8 cellular contexts compared by ENCODE assay signal in the genomic region with DNA sequence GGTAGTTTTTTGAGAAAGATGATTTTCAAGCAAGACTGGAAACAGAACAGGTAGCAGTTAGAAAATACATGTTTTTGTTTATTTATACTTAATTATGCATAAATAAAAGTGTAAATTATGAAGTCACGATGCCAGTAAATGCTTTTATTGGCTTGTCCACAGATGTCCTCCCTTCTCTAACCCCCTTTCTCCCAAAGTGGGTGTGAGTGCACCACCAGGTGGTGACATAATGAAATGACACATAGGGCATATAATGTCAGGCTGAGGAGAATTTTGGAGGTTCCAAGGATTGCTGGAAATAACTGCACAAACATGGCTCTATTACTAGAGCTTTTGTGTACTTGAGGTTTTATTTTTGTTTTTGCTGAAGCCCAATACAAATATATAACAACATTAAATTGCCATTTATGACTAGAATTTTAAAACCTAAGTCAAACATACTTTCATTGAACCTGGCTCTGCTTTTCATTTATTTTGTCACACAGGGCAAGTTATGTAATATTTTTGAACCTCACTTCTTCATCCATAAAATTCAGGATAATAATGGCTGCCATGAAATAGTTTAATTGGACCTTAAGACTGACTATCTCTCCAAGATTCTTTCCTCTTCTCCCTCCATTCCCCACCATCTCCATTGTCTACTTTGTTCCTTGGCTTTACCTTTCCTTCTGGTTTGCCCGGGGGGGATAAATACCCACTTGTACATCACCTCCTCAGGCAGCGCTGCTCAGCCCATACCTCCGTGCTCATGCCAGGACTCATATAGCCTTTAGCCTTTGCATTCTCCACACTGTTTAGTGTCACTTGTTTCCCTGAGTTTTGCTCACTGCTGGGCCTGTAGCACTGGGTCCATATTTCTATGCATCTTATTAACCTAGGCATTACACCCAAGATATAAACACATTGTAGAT.
A peak's percentile ranks its signal among the peaks of the same experiment; 100 is the strongest.
DNase-seq lines count a peak whose midpoint lies in the region; ATAC-seq, FAIRE-seq and TF ChIP-seq lines count a peak whose summit lies in the region.

No MANE protein-coding gene starts in this region.

- H3K4me1 ChIP-seq in upper lobe of right lung: no peaks in the 10 kb centered on the region

- H3K9me3 ChIP-seq in MG63 (no peaks in the 10 kb centered on the region), upper lobe of right lung (no peaks in the 10 kb centered on the region)

- H3K27ac ChIP-seq in upper lobe of right lung: no peak overlapping the region

- no peaks in the 10 kb centered on the region for H3K9me3 Mint-ChIP-seq in activated CD8-positive, alpha-beta T cell treated with anti-CD3 and anti-CD28 coated beads for 36 hours

- H3K27me3 Mint-ChIP-seq in activated CD8-positive, alpha-beta T cell treated with anti-CD3 and anti-CD28 coated beads for 36 hours: peaks cover 1% of the 10 kb centered on the region

- H3K36me3 ChIP-seq in MG63: no peaks in the 10 kb centered on the region
- no peaks in the 10 kb centered on the region for H3K36me3 ChIP-seq in upper lobe of right lung

- H3K4me3 Mint-ChIP-seq in activated CD8-positive, alpha-beta T cell treated with anti-CD3 and anti-CD28 coated beads for 36 hours: no peak overlapping the region

- no peak overlapping the region for H3K4me3 ChIP-seq in MG63
- no peak overlapping the region for H3K4me3 ChIP-seq in upper lobe of right lung

- no peak overlapping the region for H3K27ac Mint-ChIP-seq in activated CD8-positive, alpha-beta T cell treated with anti-CD3 and anti-CD28 coated beads for 36 hours

- CTCF ChIA-PET in activated CD8-positive, alpha-beta T cell treated with anti-CD3 and anti-CD28 coated beads for 36 hours (lab: Charles Lee): interaction anchor here (0.9 to 1.7 kb wide), 3 partner anchors 14 to 74 kb away, joined by 3 to 8 read pairs (median 3); no protein-coding TSS in a partner anchor

- intact Hi-C loops in activated CD8-positive, alpha-beta T cell treated with anti-CD3 and anti-CD28 coated beads for 36 hours (cut with micrococcal nuclease): no loop called here
- intact Hi-C loops in upper lobe of right lung (cut with DNase I): no loop called here

- TF ChIP-seq CTCF in activated CD8-positive, alpha-beta T cell treated with anti-CD3 and anti-CD28 coated beads for 36 hours (IDR thresholded peaks at IDR 0.05): peak; percentile 71
- peak; percentile 66 for TF ChIP-seq CTCF in upper lobe of right lung (IDR thresholded peaks at IDR 0.05)

- H3K27me3 ChIP-seq in MG63: no peaks in the 10 kb centered on the region
- no peaks in the 10 kb centered on the region for H3K27me3 ChIP-seq in upper lobe of right lung

- POLR2A ChIA-PET in activated CD8-positive, alpha-beta T cell treated with anti-CD3 and anti-CD28 coated beads for 36 hours (lab: Charles Lee): no interaction called here

- no peaks in the 10 kb centered on the region for H3K36me3 Mint-ChIP-seq in activated CD8-positive, alpha-beta T cell treated with anti-CD3 and anti-CD28 coated beads for 36 hours (ENCODE audit: low read depth)

- H3K4me1 Mint-ChIP-seq in activated CD8-positive, alpha-beta T cell treated with anti-CD3 and anti-CD28 coated beads for 36 hours (ENCODE audit: low read depth): no peaks in the 10 kb centered on the region

- no peak for FAIRE-seq in RCC 7860 (lab: Jason Lieb, UNC)

- ATAC-seq in GM21423 (IDR thresholded peaks at IDR 0.05; ENCODE audit: unreplicated experiment) (peak; percentile 87), upper lobe of right lung (peak; percentile 88)
- ATAC-seq in activated CD8-positive, alpha-beta T cell treated with anti-CD3 and anti-CD28 coated beads for 36 hours: peak; percentile 56

- peak; percentile 4 for DNase-seq in NK-92 treated with Interleukin-12 subunit alpha and Interleukin-12 subunit beta, amount 100 ng/mL, for 24 hours (lab: John Stamatoyannopoulos, UW)
- DNase-seq in NK-92 (lab: John Stamatoyannopoulos, UW; ENCODE audit: unreplicated experiment) (no peak), MG63 (peak; percentile 41), kidney glomerular epithelial cell (lab: John Stamatoyannopoulos, UW) (peak; percentile 3), upper lobe of right lung (no peak), RCC 7860 (ENCODE audit: low spot score) (no peak)
- peak; percentile 39 for DNase-seq in activated CD8-positive, alpha-beta T cell treated with anti-CD3 and anti-CD28 coated beads for 36 hours

Comparison
In these comparisons a context has a peak if more than half of its experiments do, and no peak if none do; other contexts are left out.
1. DNase-seq: peak in NK-92 treated with Interleukin-12 subunit alpha and Interleukin-12 subunit beta, amount 100 ng/mL, for 24 hours (single experiment), MG63 (single experiment), activated CD8-positive, alpha-beta T cell treated with anti-CD3 and anti-CD28 coated beads for 36 hours (single experiment) and kidney glomerular epithelial cell (single experiment); none in NK-92 (single experiment), upper lobe of right lung (single experiment) and RCC 7860 (single experiment).
2. Peak in every context shown above with its lines, with median percentiles within 50 percentile points of each other: ATAC-seq.